Comparison of ENCODE assay signal across 10 cellular contexts in genomic region chr11:69218946-69219720, GRCh38.
"Had no signal": no experiment of that assay in that cellular context is flagged by ENCODE, and none has a peak within 500 bp of the region (broad histone marks: within the 10 kb centered on the region; RNA-seq: fewer than 3 reads in every experiment).

No MANE protein-coding gene starts in this region.

- H3K36me3 ChIP-seq: lower lobe of right lung had no signal

- H3K9me3 ChIP-seq: lower lobe of right lung had no signal

- ATAC-seq: esophagus mucosa, lower lobe of right lung had no signal

- H3K4me3 ChIP-seq: lower lobe of right lung had no signal

- H3K27ac ChIP-seq: lower lobe of right lung had no signal

- DNase-seq: activated CD4-positive, alpha-beta T cell treated with anti-CD3 and anti-CD28 coated beads, Interleukin-2, amount 10 ng/mL, durations not matched to agents 7 days and 5 days; activated CD4-positive, CD25-positive, alpha-beta regulatory T cell; activated naive CD4-positive, alpha-beta T cell treated with anti-CD3 and anti-CD28 coated beads for 36 hours; dermis blood vessel endothelial cell; lower lobe of right lung; naive B cell; small intestine; substantia nigra; T-helper 2 cell had no signal

- H3K4me1 ChIP-seq: lower lobe of right lung had no signal
